ENCODE assay signal across 24 cellular contexts in genomic region chr3:159982442-159982841, GRCh38. TPM values are rescaled to one million over a fixed set of nuclear protein-coding genes. Genes with fewer than 3 reads are reported as not detected.
A peak's percentile ranks its signal among the peaks of the same experiment; 100 is the strongest.
DNase-seq lines count a peak whose midpoint lies in the region; ATAC-seq and TF ChIP-seq lines count a peak whose summit lies in the region.
"Had no signal": no experiment of that assay in that cellular context is flagged by ENCODE, and none has a peak within 500 bp of the region (broad histone marks: within the 10 kb centered on the region; RNA-seq: fewer than 3 reads in every experiment).

No MANE protein-coding gene starts in this region.

- H3K27me3 ChIP-seq in SK-N-SH (ENCODE audit: insufficient read depth) (no peaks in the 10 kb centered on the region), Panc1 (ENCODE audit: control insufficient read depth, insufficient read depth, low read length) (no peaks in the 10 kb centered on the region), parathyroid adenoma (ENCODE audit: control insufficient read depth, insufficient read depth, low read length) (peaks cover 3% of the 10 kb centered on the region)
- H3K27me3 ChIP-seq: BLaER1, SJCRH30 had no signal

- H3K4me3 ChIP-seq in SK-N-SH (ENCODE audit: low read depth in 2 of 2, low read length in 1 of 2) (no peak overlapping the region), Panc1 (ENCODE audit: low read depth in 2 of 2, low read length in 2 of 2) (no peak overlapping the region), choroid plexus epithelial cell (ENCODE audit: low read depth, low read length) (no peak overlapping the region), parathyroid adenoma (ENCODE audit: low read depth, low read length) (no peak overlapping the region)
- H3K4me3 ChIP-seq: BLaER1, GM23248, SJCRH30 had no signal

- H3K9me3 ChIP-seq in SK-N-SH: no peaks in the 10 kb centered on the region
- H3K9me3 ChIP-seq in Panc1 (ENCODE audit: control insufficient read depth, insufficient read depth, low read depth, low read length): no peaks in the 10 kb centered on the region
- no peaks in the 10 kb centered on the region for H3K9me3 ChIP-seq in parathyroid adenoma (ENCODE audit: control insufficient read depth, low read length)
- H3K9me3 ChIP-seq: BLaER1 had no signal

- peaks cover 4% of the 10 kb centered on the region for H3F3A ChIP-seq in SK-N-SH (replicated peaks; ENCODE audit: insufficient read depth)

- no peak overlapping the region for H3K4me2 ChIP-seq in SK-N-SH
- no peak overlapping the region for H3K4me2 ChIP-seq in parathyroid adenoma (ENCODE audit: low read length)
- H3K4me2 ChIP-seq: BLaER1 had no signal

- no peak for TF ChIP-seq CTCF in SK-N-SH (IDR thresholded peaks at IDR 0.05)
- TF ChIP-seq CTCF in Panc1 (IDR thresholded peaks at IDR 0.05): peak; percentile 25
- TF ChIP-seq CTCF in choroid plexus epithelial cell (conservative IDR thresholded peaks at IDR 0.05; ENCODE audit: low read depth, low read length): peak; percentile 51
- no peak for TF ChIP-seq CTCF in parathyroid adenoma (IDR thresholded peaks at IDR 0.05)

- no TSS peak for BruUV-seq in Panc1 (replicated peaks; lab: Mats Ljungman, UMichigan)

- no peak for TF ChIP-seq RAD21 in SK-N-SH (IDR thresholded peaks at IDR 0.05; ENCODE audit: low read length)

- intact Hi-C loops in Panc1 (cut with micrococcal nuclease; ENCODE audit: unreplicated experiment): no loop called here

- no peaks in the 10 kb centered on the region for H3K9me2 ChIP-seq in SK-N-SH

- H3K9ac ChIP-seq in SK-N-SH (no peak overlapping the region), parathyroid adenoma (no peak overlapping the region)
- H3K9ac ChIP-seq: BLaER1, GM23248 had no signal

- no peaks in the 10 kb centered on the region for H4K20me1 ChIP-seq in SK-N-SH (ENCODE audit: insufficient read depth)
- H4K20me1 ChIP-seq: BLaER1 had no signal

- H3K27ac ChIP-seq in SK-N-SH (ENCODE audit: low read depth in 2 of 2, low read length in 1 of 2) (no peak overlapping the region), Panc1 (ENCODE audit: low read length) (no peak overlapping the region), parathyroid adenoma (no peak overlapping the region)
- H3K27ac ChIP-seq: BLaER1, GM23248, SJCRH30 had no signal

- in situ Hi-C loops in Panc1 (cut with HindIII; ENCODE audit: low pct_unique_long_range_greater_than_20kb, low sequenced_read_pairs): no loop called here

- POLR2A ChIA-PET in SK-N-SH (lab: Yijun Ruan, JAX) (interaction anchor here (0.7 kb wide), 1 partner anchor 87 kb away, joined by 3 read pairs; no protein-coding TSS in a partner anchor), Panc1 (lab: Charles Lee) (interaction anchor here (0.6 kb wide), 1 partner anchor 560 kb away, joined by 3 read pairs; no protein-coding TSS in a partner anchor)

- H2AFZ ChIP-seq in SK-N-SH (ENCODE audit: low read depth) (no peak overlapping the region), parathyroid adenoma (peak overlapping the region; percentile 51)
- H2AFZ ChIP-seq: GM23248 had no signal

- 86% methylated on average over 2 of the region's 2 CpGs for WGBS in SK-N-SH (ENCODE audit: low lambda C conversion rate)

- DNase-seq in SK-N-SH (no peak), Panc1 (ENCODE audit: low read depth, low spot score) (no peak), choroid plexus epithelial cell (ENCODE audit: low read depth) (peak; percentile 41), KG1 (lab: John Stamatoyannopoulos, UW) (no peak), SKM-1 treated with dmso at 0.1 percent for 144 hours (lab: John Stamatoyannopoulos, UW; ENCODE audit: unreplicated experiment) (no peak)
- DNase-seq: 8988T; CD8-positive, alpha-beta T cell; DMS79 treated with DMSO at 0.1 percent for 48 hours; GM23248; IMR-90; Kasumi-1; MM.1S; NCI-H1105; NCI-H1694; NCI-H2107; NCI-H2227 treated with DMSO at 0.1 percent for 48 hours; NCI-H524; RPMI8226; SJCRH30 had no signal

- H3K4me1 ChIP-seq in SK-N-SH (ENCODE audit: control insufficient read depth in 1 of 2, insufficient read depth in 2 of 2, low read depth in 1 of 2, low read length in 1 of 2) (no peaks in the 10 kb centered on the region; a peak in 1 of 4 replicates), Panc1 (ENCODE audit: control insufficient read depth, insufficient read depth, low read length) (no peaks in the 10 kb centered on the region), parathyroid adenoma (no peaks in the 10 kb centered on the region)
- H3K4me1 ChIP-seq: BLaER1 had no signal

- H3K36me3 ChIP-seq in SK-N-SH (replicated peaks in 1 of 2; ENCODE audit: control insufficient read depth in 1 of 2, insufficient read depth in 2 of 2, low read length in 1 of 2): no peaks in the 10 kb centered on the region
- no peaks in the 10 kb centered on the region for H3K36me3 ChIP-seq in Panc1 (ENCODE audit: control insufficient read depth, insufficient read depth, low read length)
- H3K36me3 ChIP-seq in parathyroid adenoma (ENCODE audit: control insufficient read depth, insufficient read depth, low read length): no peaks in the 10 kb centered on the region
- H3K36me3 ChIP-seq: BLaER1, SJCRH30 had no signal

- TF ChIP-seq EP300 in SK-N-SH (IDR thresholded peaks at IDR 0.05; ENCODE audit: borderline replicate concordance in 1 of 2, low read depth in 1 of 2, low read length in 1 of 2): no peak

- H3K79me2 ChIP-seq in SK-N-SH (ENCODE audit: insufficient read depth) (no peaks in the 10 kb centered on the region), parathyroid adenoma (no peaks in the 10 kb centered on the region)

- ATAC-seq in SK-N-SH treated with all-trans-retinoic acid at 6 μM for 48 hours: 0 out of 3 replicates have a peak, but pooled peaks have one; percentile 19
- peak; percentile 68; the same call in 1 of the 2 replicates for ATAC-seq in Panc1
- no peak for ATAC-seq in esophagus mucosa
- ATAC-seq: CD8-positive, alpha-beta T cell had no signal

- CTCF ChIA-PET in SK-N-SH (lab: Yijun Ruan, JAX): interaction anchor here (15.7 kb wide), 1 partner anchor 21 kb away, joined by 228 read pairs; no protein-coding TSS in a partner anchor
- CTCF ChIA-PET in Panc1 (lab: Charles Lee): interaction anchor here (0.6 to 0.9 kb wide), 2 partner anchors 53 to 97 kb away, joined by 3 to 4 read pairs; no protein-coding TSS in a partner anchor

TF ChIP-seq in SK-N-SH treated with all-trans-retinoic acid at 6 μM for 48 hours, 23 proteins besides CTCF, POLR2A, EP300 and RAD21 (continues in another document):
- TF ChIP-seq ZNF8 (CRISPR knock-in tag; IDR thresholded peaks at IDR 0.05) (no peak), PPARA (CRISPR knock-in tag; IDR thresholded peaks at IDR 0.05; ENCODE audit: borderline replicate concordance) (no peak), POU6F1 (CRISPR knock-in tag; IDR thresholded peaks at IDR 0.05; ENCODE audit: borderline replicate concordance, low read depth) (no peak)

TF ChIP-seq in SK-N-SH, 30 proteins besides CTCF, POLR2A, EP300 and RAD21:
- TF ChIP-seq GATA2 (CRISPR knock-in tag; IDR thresholded peaks at IDR 0.05) (no peak), JUND (IDR thresholded peaks at IDR 0.05) (no peak)
TF ChIP-seq in SK-N-SH: peak in this region for 0.

RNA-seq across cellular contexts. Expression of gene IL12A, which starts 6.2 kb away (rescaled TPM):
- polyA plus RNA-seq in SK-N-SH (2012; rRNA removed): 0.97 and 1.9 TPM in 2 replicates
- polyA plus RNA-seq in SK-N-SH (2012; cell fraction: cytosol; rRNA removed): 0.84 and 1.0 TPM in 2 replicates
- 2.3 and 2.7 TPM in 2 replicates for polyA plus RNA-seq in SK-N-SH (2012; cell fraction: nucleus; rRNA removed)
- total RNA-seq in Panc1 (2021; ENCODE audit: unreplicated experiment) (not detected), esophagus mucosa (0.80 TPM)
- polyA plus RNA-seq in Panc1 (2012; ENCODE audit: insufficient read length): not detected
- total RNA-seq: HT-29, SJCRH30 had no signal

Comparison
In these comparisons a context has a peak if more than half of its experiments do, and no peak if none do; other contexts are left out.
1. CTCF ChIP-seq: peak in Panc1 (single experiment) and choroid plexus epithelial cell (single experiment); none in SK-N-SH (single experiment) and parathyroid adenoma (single experiment).